ENCODE assay signal across 38 cellular contexts in genomic region chr13:60454425-60454824, GRCh38.
"Had no signal": no experiment of that assay in that cellular context is flagged by ENCODE, and none has a peak within 500 bp of the region (broad histone marks: within the 10 kb centered on the region; RNA-seq: fewer than 3 reads in every experiment).

No MANE protein-coding gene starts in this region.

- H3K9me3 Mint-ChIP-seq: activated CD4-positive, alpha-beta memory T cell treated with anti-CD3 and anti-CD28 coated beads, Interleukin-2, amount 10 ng/mL, durations not matched to agents 7 days and 5 days; activated CD4-positive, alpha-beta T cell treated with anti-CD3 and anti-CD28 coated beads, Interleukin-2, amount 10 ng/mL, durations not matched to agents 7 days and 5 days; activated naive CD4-positive, alpha-beta T cell treated with anti-CD3 and anti-CD28 coated beads, Interleukin-2, amount 10 ng/mL, durations not matched to agents 7 days and 5 days; activated naive CD4-positive, alpha-beta T cell treated with anti-CD3 and anti-CD28 coated beads, Interleukin-2, amount 50 U/mL, for 24 hours; activated naive CD8-positive, alpha-beta T cell treated with anti-CD3 and anti-CD28 coated beads, Interleukin-2, amount 10 ng/mL, durations not matched to agents 7 days and 5 days; activated naive CD8-positive, alpha-beta T cell treated with anti-CD3 and anti-CD28 coated beads, Interleukin-2, amount 50 U/mL, for 24 hours; activated T-cell treated with anti-CD3 and anti-CD28 coated beads, Interleukin-2, amount 50 U/mL, for 24 hours; activated T-helper 2 cell treated with anti-CD3 and anti-CD28 coated beads, Interferon-gamma antibody, Interleukin-2, Interleukin-4, amounts not matched to agents 10 μg/mL and 5 μg/mL and 100 μg/mL, durations not matched to agents 14 hours and 24 hours and 36 hours; brain; central memory CD8-positive, alpha-beta T cell; T-helper 1 cell treated with Interleukin-12 subunit alpha and Interleukin-12 subunit beta and Interleukin-4 antibody, amounts not matched to agents 30 μg/mL and 1 μg/mL, for 36 hours; T-helper 2 cell treated with Interferon-gamma antibody and Interleukin-4, amounts not matched to agents 5 μg/mL and 100 μg/mL, for 36 hours had no signal

- DNase-seq: activated CD4-positive, alpha-beta memory T cell treated with anti-CD3 and anti-CD28 coated beads, Interleukin-2, amount 10 ng/mL, durations not matched to agents 7 days and 5 days; activated CD4-positive, alpha-beta T cell treated with anti-CD3 and anti-CD28 coated beads for 1 hour; activated CD4-positive, alpha-beta T cell treated with anti-CD3 and anti-CD28 coated beads for 36 hours; activated CD4-positive, alpha-beta T cell treated with anti-CD3 and anti-CD28 coated beads for 48 hours; activated CD4-positive, alpha-beta T cell treated with anti-CD3 and anti-CD28 coated beads, Interleukin-2, amount 10 ng/mL, durations not matched to agents 7 days and 5 days; activated CD4-positive, alpha-beta T cell treated with anti-CD3 and anti-CD28 coated beads, Interleukin-2, amount 50 U/mL, for 48 hours; activated CD4-positive, CD25-positive, alpha-beta regulatory T cell; activated CD8-positive, alpha-beta memory T cell treated with anti-CD3 and anti-CD28 coated beads for 24 hours; activated CD8-positive, alpha-beta memory T cell treated with anti-CD3 and anti-CD28 coated beads, Interleukin-2, amount 10 ng/mL, durations not matched to agents 7 days and 5 days; activated CD8-positive, alpha-beta memory T cell treated with anti-CD3 and anti-CD28 coated beads, Interleukin-2, amount 50 U/mL, for 48 hours; activated CD8-positive, alpha-beta T cell treated with anti-CD3 and anti-CD28 coated beads, Interleukin-2, amount 10 ng/mL, durations not matched to agents 7 days and 5 days; activated effector memory CD4-positive, alpha-beta T cell treated with Interleukin-2 at 50 U/mL for 16 hours; activated gamma-delta T cell; activated naive CD4-positive, alpha-beta T cell treated with anti-CD3 and anti-CD28 coated beads, Interleukin-2, amount 10 ng/mL, durations not matched to agents 7 days and 5 days; activated naive CD4-positive, alpha-beta T cell treated with Interleukin-2 at 50 U/mL for 16 hours; activated naive CD8-positive, alpha-beta T cell treated with anti-CD3 and anti-CD28 coated beads, Interleukin-2, amount 10 ng/mL, durations not matched to agents 7 days and 5 days; activated naive CD8-positive, alpha-beta T cell treated with anti-CD3 and anti-CD28 coated beads, Interleukin-2, amount 50 U/mL, for 24 hours; activated T-cell treated with anti-CD3 and anti-CD28 coated beads, Interleukin-2, amount 50 U/mL, for 24 hours; activated T-cell treated with anti-CD3 and anti-CD28 coated beads, Interleukin-2, amount 50 U/mL, for 48 hours; amygdala; anterior cingulate cortex; caudate nucleus; cerebellar nuclear complex; T-helper 1 cell; T-helper 2 cell; T-helper 9 cell had no signal

- H3K27ac ChIP-seq: ascending aorta, cardiac muscle cell, VCaP had no signal

- H3K9me3 ChIP-seq: ascending aorta had no signal

- H3K36me3 Mint-ChIP-seq: activated naive CD4-positive, alpha-beta T cell treated with anti-CD3 and anti-CD28 coated beads, Interleukin-2, amount 10 ng/mL, durations not matched to agents 7 days and 5 days had no signal

- H3K27me3 ChIP-seq: ascending aorta, cardiac muscle cell had no signal

- ATAC-seq: activated CD4-positive, alpha-beta T cell treated with anti-CD3 and anti-CD28 coated beads for 36 hours; activated CD4-positive, CD25-positive, alpha-beta regulatory T cell treated with anti-CD3 and anti-CD28 coated beads, Interleukin-2, amount 50 U/mL, for 24 hours; activated CD8-positive, alpha-beta memory T cell treated with anti-CD3 and anti-CD28 coated beads, Interleukin-2, amount 10 ng/mL, durations not matched to agents 7 days and 5 days; activated CD8-positive, alpha-beta T cell treated with anti-CD3 and anti-CD28 coated beads, Interleukin-2, amount 10 ng/mL, durations not matched to agents 7 days and 5 days; activated naive CD8-positive, alpha-beta T cell treated with anti-CD3 and anti-CD28 coated beads, Interleukin-2, amount 50 U/mL, for 24 hours had no signal

- H3K27ac Mint-ChIP-seq: activated CD4-positive, alpha-beta memory T cell treated with anti-CD3 and anti-CD28 coated beads, Interleukin-2, amount 10 ng/mL, durations not matched to agents 7 days and 5 days; activated CD4-positive, alpha-beta T cell treated with anti-CD3 and anti-CD28 coated beads for 36 hours; activated CD4-positive, alpha-beta T cell treated with anti-CD3 and anti-CD28 coated beads, Interleukin-2, amount 10 ng/mL, durations not matched to agents 7 days and 5 days; activated CD8-positive, alpha-beta memory T cell treated with anti-CD3 and anti-CD28 coated beads, Interleukin-2, amount 10 ng/mL, durations not matched to agents 7 days and 5 days; activated CD8-positive, alpha-beta T cell treated with anti-CD3 and anti-CD28 coated beads, Interleukin-2, amount 10 ng/mL, durations not matched to agents 7 days and 5 days; activated naive CD4-positive, alpha-beta T cell treated with anti-CD3 and anti-CD28 coated beads, Interleukin-2, amount 10 ng/mL, durations not matched to agents 7 days and 5 days; activated naive CD4-positive, alpha-beta T cell treated with anti-CD3 and anti-CD28 coated beads, Interleukin-2, amount 50 U/mL, for 24 hours; activated naive CD8-positive, alpha-beta T cell; activated naive CD8-positive, alpha-beta T cell treated with anti-CD3 and anti-CD28 coated beads, Interleukin-2, amount 10 ng/mL, durations not matched to agents 7 days and 5 days; activated naive CD8-positive, alpha-beta T cell treated with anti-CD3 and anti-CD28 coated beads, Interleukin-2, amount 50 U/mL, for 24 hours; activated T-cell treated with anti-CD3 and anti-CD28 coated beads, Interleukin-2, amount 50 U/mL, for 24 hours; activated T-helper 2 cell treated with anti-CD3 and anti-CD28 coated beads, Interferon-gamma antibody, Interleukin-2, Interleukin-4, amounts not matched to agents 10 μg/mL and 5 μg/mL and 100 μg/mL, durations not matched to agents 14 hours and 24 hours and 36 hours; brain; T-helper 1 cell treated with Interleukin-12 subunit alpha and Interleukin-12 subunit beta and Interleukin-4 antibody, amounts not matched to agents 30 μg/mL and 1 μg/mL, for 36 hours; T-helper 2 cell treated with Interferon-gamma antibody and Interleukin-4, amounts not matched to agents 5 μg/mL and 100 μg/mL, for 36 hours had no signal

- H3K27me3 Mint-ChIP-seq: activated CD4-positive, alpha-beta memory T cell treated with anti-CD3 and anti-CD28 coated beads, Interleukin-2, amount 10 ng/mL, durations not matched to agents 7 days and 5 days; activated CD4-positive, alpha-beta T cell treated with anti-CD3 and anti-CD28 coated beads for 36 hours; activated CD4-positive, alpha-beta T cell treated with anti-CD3 and anti-CD28 coated beads, Interleukin-2, amount 10 ng/mL, durations not matched to agents 7 days and 5 days; activated CD8-positive, alpha-beta memory T cell treated with anti-CD3 and anti-CD28 coated beads, Interleukin-2, amount 10 ng/mL, durations not matched to agents 7 days and 5 days; activated naive CD4-positive, alpha-beta T cell treated with anti-CD3 and anti-CD28 coated beads, Interleukin-2, amount 10 ng/mL, durations not matched to agents 7 days and 5 days; activated naive CD4-positive, alpha-beta T cell treated with anti-CD3 and anti-CD28 coated beads, Interleukin-2, amount 50 U/mL, for 24 hours; activated naive CD8-positive, alpha-beta T cell; activated naive CD8-positive, alpha-beta T cell treated with anti-CD3 and anti-CD28 coated beads, Interleukin-2, amount 10 ng/mL, durations not matched to agents 7 days and 5 days; activated naive CD8-positive, alpha-beta T cell treated with anti-CD3 and anti-CD28 coated beads, Interleukin-2, amount 50 U/mL, for 24 hours; activated T-cell treated with anti-CD3 and anti-CD28 coated beads, Interleukin-2, amount 50 U/mL, for 24 hours; brain; central memory CD8-positive, alpha-beta T cell had no signal

- H3K4me3 Mint-ChIP-seq: activated CD4-positive, alpha-beta memory T cell treated with anti-CD3 and anti-CD28 coated beads, Interleukin-2, amount 10 ng/mL, durations not matched to agents 7 days and 5 days; activated CD4-positive, alpha-beta T cell treated with anti-CD3 and anti-CD28 coated beads for 36 hours; activated CD4-positive, alpha-beta T cell treated with anti-CD3 and anti-CD28 coated beads, Interleukin-2, amount 10 ng/mL, durations not matched to agents 7 days and 5 days; activated CD8-positive, alpha-beta memory T cell treated with anti-CD3 and anti-CD28 coated beads, Interleukin-2, amount 10 ng/mL, durations not matched to agents 7 days and 5 days; activated CD8-positive, alpha-beta T cell treated with anti-CD3 and anti-CD28 coated beads, Interleukin-2, amount 10 ng/mL, durations not matched to agents 7 days and 5 days; activated naive CD4-positive, alpha-beta T cell treated with anti-CD3 and anti-CD28 coated beads, Interleukin-2, amount 10 ng/mL, durations not matched to agents 7 days and 5 days; activated naive CD4-positive, alpha-beta T cell treated with anti-CD3 and anti-CD28 coated beads, Interleukin-2, amount 50 U/mL, for 24 hours; activated naive CD8-positive, alpha-beta T cell; activated naive CD8-positive, alpha-beta T cell treated with anti-CD3 and anti-CD28 coated beads, Interleukin-2, amount 10 ng/mL, durations not matched to agents 7 days and 5 days; activated naive CD8-positive, alpha-beta T cell treated with anti-CD3 and anti-CD28 coated beads, Interleukin-2, amount 50 U/mL, for 24 hours; activated T-cell treated with anti-CD3 and anti-CD28 coated beads, Interleukin-2, amount 50 U/mL, for 24 hours; brain; central memory CD8-positive, alpha-beta T cell; T-helper 1 cell treated with Interleukin-12 subunit alpha and Interleukin-12 subunit beta and Interleukin-4 antibody, amounts not matched to agents 30 μg/mL and 1 μg/mL, for 36 hours; T-helper 2 cell treated with Interferon-gamma antibody and Interleukin-4, amounts not matched to agents 5 μg/mL and 100 μg/mL, for 36 hours had no signal

- H3K36me3 ChIP-seq: ascending aorta, cardiac muscle cell had no signal

- FAIRE-seq: bronchial epithelial cell had no signal

- H3K4me1 Mint-ChIP-seq: activated CD4-positive, alpha-beta memory T cell treated with anti-CD3 and anti-CD28 coated beads, Interleukin-2, amount 10 ng/mL, durations not matched to agents 7 days and 5 days; activated CD4-positive, alpha-beta T cell treated with anti-CD3 and anti-CD28 coated beads for 36 hours; activated CD4-positive, alpha-beta T cell treated with anti-CD3 and anti-CD28 coated beads, Interleukin-2, amount 10 ng/mL, durations not matched to agents 7 days and 5 days; activated CD8-positive, alpha-beta memory T cell treated with anti-CD3 and anti-CD28 coated beads, Interleukin-2, amount 10 ng/mL, durations not matched to agents 7 days and 5 days; activated naive CD4-positive, alpha-beta T cell treated with anti-CD3 and anti-CD28 coated beads, Interleukin-2, amount 10 ng/mL, durations not matched to agents 7 days and 5 days; activated naive CD4-positive, alpha-beta T cell treated with anti-CD3 and anti-CD28 coated beads, Interleukin-2, amount 50 U/mL, for 24 hours; activated naive CD8-positive, alpha-beta T cell treated with anti-CD3 and anti-CD28 coated beads, Interleukin-2, amount 10 ng/mL, durations not matched to agents 7 days and 5 days; activated naive CD8-positive, alpha-beta T cell treated with anti-CD3 and anti-CD28 coated beads, Interleukin-2, amount 50 U/mL, for 24 hours; brain; central memory CD8-positive, alpha-beta T cell had no signal

- H3K4me3 ChIP-seq: ascending aorta, cardiac muscle cell had no signal
